ENCODE assay signal across 30 cellular contexts in the genomic region with DNA sequence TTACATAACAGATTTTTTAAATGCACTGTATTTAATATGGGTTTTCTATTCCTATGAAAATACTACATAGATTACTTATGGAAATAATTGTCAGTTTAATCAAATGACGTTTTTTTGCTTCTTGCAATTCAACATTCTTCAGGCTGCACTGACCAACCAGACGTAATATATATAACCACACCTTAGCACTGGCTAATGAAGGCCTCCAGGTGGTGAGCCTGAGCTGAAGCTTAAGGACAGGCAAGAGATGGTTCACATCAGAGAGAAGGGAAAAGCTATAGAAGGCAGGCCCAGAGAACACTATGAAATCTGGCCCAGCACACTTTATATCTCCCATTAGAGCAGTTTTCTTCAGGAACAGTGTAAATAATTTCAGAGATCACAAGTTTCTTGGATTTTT. TPM values are rescaled to one million over a fixed set of nuclear protein-coding genes. Genes with fewer than 3 reads are reported as not detected.
DNase-seq lines count a peak whose midpoint lies in the region; ATAC-seq and TF ChIP-seq lines count a peak whose summit lies in the region.
"Had no signal": no experiment of that assay in that cellular context is flagged by ENCODE, and none has a peak within 500 bp of the region (broad histone marks: within the 10 kb centered on the region; RNA-seq: fewer than 3 reads in every experiment).

No MANE protein-coding gene starts in this region.

- no peak overlapping the region for H3K23ac ChIP-seq in mesenchymal stem cell (ENCODE audit: low read length in 2 of 2)

- no peak overlapping the region for H3K4me3 Mint-ChIP-seq in endothelial cell (ENCODE audit: unreplicated experiment)
- H3K4me3 Mint-ChIP-seq: activated CD8-positive, alpha-beta T cell treated with anti-CD3 and anti-CD28 coated beads for 36 hours; CD4-positive, alpha-beta T cell; IgD-negative memory B cell; memory B cell; stimulated activated naive B cell treated with anti-CD40 and anti-IgM and Interleukin-4, amounts not matched to agents 10 μg/mL and 1 μg/mL and 100 μg/mL, for 72 hours; T-helper 1 cell treated with Interleukin-12 subunit alpha and Interleukin-12 subunit beta and Interleukin-4 antibody, amounts not matched to agents 30 μg/mL and 1 μg/mL, for 36 hours had no signal

- H2BK15ac ChIP-seq in mesenchymal stem cell (ENCODE audit: low read depth, poor library complexity, severe bottlenecking), result no peak overlapping the region

- DNase-seq in DMS53 (lab: John Stamatoyannopoulos, UW) (peak; percentile 29), DMS53 treated with DMSO at 0.1 percent for 48 hours (lab: John Stamatoyannopoulos, UW; ENCODE audit: unreplicated experiment) (no peak), glomerular visceral epithelial cell (ENCODE audit: extremely low spot score) (peak; percentile 6), mesenchymal stem cell (no peak), endothelial cell (ENCODE audit: low spot score) (no peak)
- DNase-seq: activated CD4-positive, alpha-beta T cell treated with anti-CD3 and anti-CD28 coated beads for 1 hour; activated CD8-positive, alpha-beta T cell treated with anti-CD3 and anti-CD28 coated beads for 36 hours; CD4-positive, alpha-beta T cell; colonic mucosa; effector CD8-positive, alpha-beta T cell; left cardiac atrium; NCI-H1417; NCI-H2081 treated with DMSO at 0.1 percent for 48 hours; RPMI8226; sigmoid colon; SK-N-SH; stimulated activated naive B cell treated with anti-CD40 and anti-IgM and Interleukin-4, amounts not matched to agents 10 μg/mL and 1 μg/mL and 100 μg/mL, for 72 hours; upper lobe of right lung had no signal

- H3K9me2 ChIP-seq in OCI-LY1 (ENCODE audit: low read depth, low read length), result no peaks in the 10 kb centered on the region
- H3K9me2 ChIP-seq: SK-N-SH had no signal

- peaks cover 26% of the 10 kb centered on the region for H3K4me1 ChIP-seq in BLaER1
- H3K4me1 ChIP-seq in OCI-LY1 (ENCODE audit: insufficient read depth, low read length, severe bottlenecking), result no peaks in the 10 kb centered on the region
- H3K4me1 ChIP-seq in mesenchymal stem cell (ENCODE audit: control insufficient read depth, insufficient read depth, low read depth, low read length), result peaks cover 27% of the 10 kb centered on the region
- H3K4me1 ChIP-seq: colonic mucosa, upper lobe of right lung had no signal

- H3K36me3 ChIP-seq in BLaER1 (no peaks in the 10 kb centered on the region), OCI-LY1 (ENCODE audit: insufficient read depth, low read length) (no peaks in the 10 kb centered on the region), mesenchymal stem cell (ENCODE audit: control insufficient read depth in 1 of 2, insufficient read depth in 2 of 2, low read depth in 1 of 2, low read length in 2 of 2) (peaks cover 0 to 3% of the 10 kb centered on the region in 2 experiments)
- H3K36me3 ChIP-seq: colonic mucosa, sigmoid colon, upper lobe of right lung had no signal

- H2AFZ ChIP-seq in OCI-LY1 (ENCODE audit: low read length) (no peak overlapping the region), mesenchymal stem cell (ENCODE audit: low read depth, low read length) (no peak overlapping the region)

- no peaks in the 10 kb centered on the region for H3F3A ChIP-seq in OCI-LY1 (ENCODE audit: insufficient read depth, low read length)

- ATAC-seq in HG02642 (IDR thresholded peaks at IDR 0.05; ENCODE audit: poor library complexity, unreplicated experiment), result no peak
- ATAC-seq: activated CD8-positive, alpha-beta T cell treated with anti-CD3 and anti-CD28 coated beads for 36 hours; activated naive CD4-positive, alpha-beta T cell treated with anti-CD3 and anti-CD28 coated beads, Interleukin-2, amount 50 U/mL, for 72 hours; left cardiac atrium; stimulated activated naive B cell treated with anti-CD40 and anti-IgM and Interleukin-4, amounts not matched to agents 10 μg/mL and 1 μg/mL and 100 μg/mL, for 72 hours; upper lobe of right lung had no signal

- H3K4me1 Mint-ChIP-seq in endothelial cell (ENCODE audit: unreplicated experiment), result peaks cover 21% of the 10 kb centered on the region
- H3K4me1 Mint-ChIP-seq: IgD-negative memory B cell, memory B cell had no signal

- no peak overlapping the region for H4K91ac ChIP-seq in mesenchymal stem cell (ENCODE audit: low read length)

- no peak overlapping the region for H3K4ac ChIP-seq in mesenchymal stem cell (ENCODE audit: low read depth in 1 of 2, low read length in 2 of 2)

- H3K9me3 Mint-ChIP-seq in endothelial cell (ENCODE audit: unreplicated experiment), result no peaks in the 10 kb centered on the region
- H3K9me3 Mint-ChIP-seq: activated CD8-positive, alpha-beta T cell treated with anti-CD3 and anti-CD28 coated beads for 36 hours; activated naive CD4-positive, alpha-beta T cell treated with anti-CD3 and anti-CD28 coated beads, Interleukin-2, amount 50 U/mL, for 72 hours; activated T-helper 2 cell treated with anti-CD3 and anti-CD28 coated beads, Interferon-gamma antibody, Interleukin-2, Interleukin-4, amounts not matched to agents 10 μg/mL and 5 μg/mL and 100 μg/mL, durations not matched to agents 14 hours and 24 hours and 36 hours; CD4-positive, alpha-beta T cell; stimulated activated naive B cell treated with anti-CD40 and anti-IgM and Interleukin-4, amounts not matched to agents 10 μg/mL and 1 μg/mL and 100 μg/mL, for 72 hours; T-helper 1 cell treated with Interleukin-12 subunit alpha and Interleukin-12 subunit beta and Interleukin-4 antibody, amounts not matched to agents 30 μg/mL and 1 μg/mL, for 36 hours had no signal

- peaks cover 13% of the 10 kb centered on the region for H3K27me3 Mint-ChIP-seq in endothelial cell (ENCODE audit: unreplicated experiment)

- H3K9me3 ChIP-seq in BLaER1 (no peaks in the 10 kb centered on the region), OCI-LY1 (ENCODE audit: low read length) (no peaks in the 10 kb centered on the region), mesenchymal stem cell (ENCODE audit: control insufficient read depth, low read length) (no peaks in the 10 kb centered on the region)
- H3K9me3 ChIP-seq: colonic mucosa, sigmoid colon, SK-N-SH, upper lobe of right lung had no signal

- peak overlapping the region; percentile 85; the same call in 1 of the 2 replicates for H3K4me2 ChIP-seq in BLaER1
- no peak overlapping the region for H3K4me2 ChIP-seq in OCI-LY1 (ENCODE audit: low read length)
- H3K4me2 ChIP-seq in mesenchymal stem cell (ENCODE audit: low read length, poor library complexity, severe bottlenecking), result no peak overlapping the region
- H3K4me2 ChIP-seq: SK-N-SH had no signal

- no peak overlapping the region for H2AK5ac ChIP-seq in mesenchymal stem cell (ENCODE audit: low read length, severe bottlenecking)

- H3K4me3 ChIP-seq in BLaER1 (no peak overlapping the region), OCI-LY1 (ENCODE audit: low read depth, low read length, poor library complexity, severe bottlenecking) (no peak overlapping the region), mesenchymal stem cell (ENCODE audit: insufficient read depth in 1 of 2, low read depth in 1 of 2, low read length in 2 of 2) (no peak overlapping the region)
- H3K4me3 ChIP-seq: colonic mucosa, sigmoid colon, upper lobe of right lung had no signal

- H2BK12ac ChIP-seq in mesenchymal stem cell (ENCODE audit: low read length in 2 of 2), result no peak overlapping the region

- no peaks in the 10 kb centered on the region for H3K79me2 ChIP-seq in OCI-LY1 (ENCODE audit: insufficient read depth, low read length)

- H3K27ac Mint-ChIP-seq in endothelial cell (ENCODE audit: unreplicated experiment), result no peak overlapping the region
- H3K27ac Mint-ChIP-seq: activated CD8-positive, alpha-beta T cell treated with anti-CD3 and anti-CD28 coated beads for 36 hours; activated naive CD4-positive, alpha-beta T cell treated with anti-CD3 and anti-CD28 coated beads, Interleukin-2, amount 50 U/mL, for 72 hours; activated T-helper 2 cell treated with anti-CD3 and anti-CD28 coated beads, Interferon-gamma antibody, Interleukin-2, Interleukin-4, amounts not matched to agents 10 μg/mL and 5 μg/mL and 100 μg/mL, durations not matched to agents 14 hours and 24 hours and 36 hours; CD4-positive, alpha-beta T cell; IgD-negative memory B cell; memory B cell; stimulated activated naive B cell treated with anti-CD40 and anti-IgM and Interleukin-4, amounts not matched to agents 10 μg/mL and 1 μg/mL and 100 μg/mL, for 72 hours; T-helper 1 cell treated with Interleukin-12 subunit alpha and Interleukin-12 subunit beta and Interleukin-4 antibody, amounts not matched to agents 30 μg/mL and 1 μg/mL, for 36 hours had no signal

- no peaks in the 10 kb centered on the region for H3K79me1 ChIP-seq in mesenchymal stem cell (replicated peaks; ENCODE audit: low read length, poor library complexity, severe bottlenecking)

- H3K27ac ChIP-seq in BLaER1 (no peak overlapping the region), OCI-LY1 (ENCODE audit: low read depth, low read length, poor library complexity, severe bottlenecking) (no peak overlapping the region), mesenchymal stem cell (ENCODE audit: low read length, poor library complexity, severe bottlenecking) (no peak overlapping the region)
- H3K27ac ChIP-seq: 22Rv1, colonic mucosa, sigmoid colon, upper lobe of right lung had no signal

- H4K8ac ChIP-seq in mesenchymal stem cell (ENCODE audit: low read length), result no peak overlapping the region

- WGBS in mesenchymal stem cell, result 50% methylated on average over 2 of the region's 2 CpGs

- H3K9ac ChIP-seq in BLaER1 (no peak overlapping the region), OCI-LY1 (ENCODE audit: low read length) (no peak overlapping the region), mesenchymal stem cell (ENCODE audit: low read length) (no peak overlapping the region)
- H3K9ac ChIP-seq: SK-N-SH had no signal

- H3K27me3 ChIP-seq in BLaER1 (no peaks in the 10 kb centered on the region), OCI-LY1 (ENCODE audit: insufficient read depth, low read length) (no peaks in the 10 kb centered on the region), mesenchymal stem cell (ENCODE audit: control insufficient read depth in 1 of 2, insufficient read depth in 1 of 2, low read length in 2 of 2) (peaks cover 15 to 38% of the 10 kb centered on the region in 2 experiments)

- TF ChIP-seq CTCF in OCI-LY1 (IDR thresholded peaks at IDR 0.05; ENCODE audit: low read length), result peak; percentile 6; the same call in 1 of the 2 replicates
- no peak for TF ChIP-seq CTCF in endothelial cell (IDR thresholded peaks at IDR 0.05; ENCODE audit: unreplicated experiment)

- H3K36me3 Mint-ChIP-seq in endothelial cell (ENCODE audit: low read depth, unreplicated experiment), result peaks cover 3% of the 10 kb centered on the region
- H3K36me3 Mint-ChIP-seq: IgD-negative memory B cell; memory B cell; stimulated activated naive B cell treated with anti-CD40 and anti-IgM and Interleukin-4, amounts not matched to agents 10 μg/mL and 1 μg/mL and 100 μg/mL, for 72 hours had no signal

- H2BK120ac ChIP-seq in mesenchymal stem cell (ENCODE audit: low read depth, low read length), result no peak overlapping the region

- H4K20me1 ChIP-seq in BLaER1, result peaks cover 6% of the 10 kb centered on the region; the same call in 1 of the 2 replicates
- no peaks in the 10 kb centered on the region for H4K20me1 ChIP-seq in OCI-LY1 (ENCODE audit: insufficient read depth, low read length)

- no peak overlapping the region for H3K14ac ChIP-seq in mesenchymal stem cell (ENCODE audit: low read length in 2 of 2)

- H3K18ac ChIP-seq in mesenchymal stem cell (ENCODE audit: low read depth in 1 of 2, low read length in 2 of 2), result no peak overlapping the region

- H2BK5ac ChIP-seq in mesenchymal stem cell (ENCODE audit: low read depth, low read length, poor library complexity, severe bottlenecking), result no peak overlapping the region

RNA-seq across cellular contexts. Expression of a gene that starts 2.8 kb away (rescaled TPM):
- 0.44 TPM for polyA plus RNA-seq in mesenchymal stem cell (2013, experiment 1 of 2)
- polyA plus RNA-seq in mesenchymal stem cell (2013, experiment 2 of 2), result 0.49 TPM
- 8.1 TPM for total RNA-seq in endothelial cell (ENCODE audit: unreplicated experiment)
- total RNA-seq: activated CD8-positive, alpha-beta T cell treated with anti-CD3 and anti-CD28 coated beads for 36 hours; activated naive CD4-positive, alpha-beta T cell treated with anti-CD3 and anti-CD28 coated beads, Interleukin-2, amount 50 U/mL, for 72 hours; activated T-helper 2 cell treated with anti-CD3 and anti-CD28 coated beads, Interferon-gamma antibody, Interleukin-2, Interleukin-4, amounts not matched to agents 10 μg/mL and 5 μg/mL and 100 μg/mL, durations not matched to agents 14 hours and 24 hours and 36 hours; CD4-positive, alpha-beta T cell; colonic mucosa; fibroblast of villous mesenchyme; M059J; upper lobe of right lung had no signal
- polyA plus RNA-seq: esophagus, IgD-negative memory B cell, SK-N-SH had no signal

Comparison
In these comparisons a context has a peak if more than half of its experiments do, and no peak if none do; other contexts are left out.
1. DNase-seq: peak in DMS53 (single experiment) and glomerular visceral epithelial cell (single experiment); none in DMS53 treated with DMSO at 0.1 percent for 48 hours (single experiment), mesenchymal stem cell (single experiment) and endothelial cell (single experiment).